In genomic region chr22:37012262-37012904, GRCh38 we compare ENCODE assay signal across 17 cellular contexts. TPM values are rescaled to one million over a fixed set of nuclear protein-coding genes. Genes with fewer than 3 reads are reported as not detected.
DNase-seq lines count a peak whose midpoint lies in the region; ATAC-seq and TF ChIP-seq lines count a peak whose summit lies in the region.
"Had no signal": no experiment of that assay in that cellular context is flagged by ENCODE, and none has a peak within 500 bp of the region (broad histone marks: within the 10 kb centered on the region; RNA-seq: fewer than 3 reads in every experiment).

No MANE protein-coding gene starts in this region.

- peaks cover 9% of the 10 kb centered on the region; the same call in 2 of the 3 replicates for H3K36me3 Mint-ChIP-seq in GM23338 (ENCODE audit: low read depth)
- H3K36me3 Mint-ChIP-seq: brain had no signal

- no peak overlapping the region for H3K4me3 ChIP-seq in adipocyte (ENCODE audit: low read length)
- no peak overlapping the region for H3K4me3 ChIP-seq in right lobe of liver
- no peak overlapping the region for H3K4me3 ChIP-seq in transverse colon
- H3K4me3 ChIP-seq in GM23338 = no peak overlapping the region
- H3K4me3 ChIP-seq: GM12878, tibial artery had no signal

- H4K20me1 ChIP-seq in GM23338 (replicated peaks; ENCODE audit: insufficient read depth) = no peaks in the 10 kb centered on the region; the same call in 1 of the 2 replicates

- no peak for TF ChIP-seq POLR2A in right lobe of liver (IDR thresholded peaks at IDR 0.05)
- peak; percentile 54 for TF ChIP-seq POLR2A in transverse colon (IDR thresholded peaks at IDR 0.05)

- no peak overlapping the region for H3K4me3 Mint-ChIP-seq in GM23338
- H3K4me3 Mint-ChIP-seq: brain had no signal

- no peaks in the 10 kb centered on the region for H3K9me2 ChIP-seq in GM23338 (ENCODE audit: insufficient read depth)

- no peak overlapping the region for H2AFZ ChIP-seq in GM23338

- peaks cover 48% of the 10 kb centered on the region for H3K4me1 ChIP-seq in adipocyte (ENCODE audit: control insufficient read depth, insufficient read depth, low read length)
- peaks cover 0 to 74% (median 32%) of the 10 kb centered on the region in 4 donors for H3K4me1 ChIP-seq in right lobe of liver
- peaks cover 21 to 59% (median 49%) of the 10 kb centered on the region in 4 donors for H3K4me1 ChIP-seq in transverse colon
- 0 out of 2 replicates have a peak, but pooled peaks cover 4% of the 10 kb centered on the region for H3K4me1 ChIP-seq in GM23338 (ENCODE audit: insufficient read depth)

- H3K9me3 ChIP-seq in adipocyte (ENCODE audit: control insufficient read depth, low read length) (no peaks in the 10 kb centered on the region), right lobe of liver (no peaks in the 10 kb centered on the region), transverse colon (no peaks in the 10 kb centered on the region)
- H3K9me3 ChIP-seq: tibial artery had no signal

- in situ Hi-C loops in transverse colon (cut with MboI; ENCODE audit: low pct_ligation_motif_present in 1 of 4, low pct_unique_long_range_greater_than_20kb in 1 of 4, low sequenced_read_pairs in 3 of 4) = no loop called here

- intact Hi-C loops in right lobe of liver (cut with DNase I) = no loop called here
- intact Hi-C loops in transverse colon (cut with DNase I; ENCODE audit: low total_unique reads) = no loop called here

- H3K79me2 ChIP-seq in GM23338 (replicated peaks; ENCODE audit: insufficient read depth) = no peaks in the 10 kb centered on the region; the same call in 1 of the 2 replicates

- H3K9ac ChIP-seq in adipocyte (ENCODE audit: low read length) = no peak overlapping the region

- ATAC-seq in right lobe of liver (peak; percentile 79 to 86 (median 82)), GM23338 (no peak), HG02571 (IDR thresholded peaks at IDR 0.05; ENCODE audit: unreplicated experiment) (no peak)
- ATAC-seq: GM12878 had no signal

- H3K27me3 ChIP-seq in adipocyte (replicated peaks; ENCODE audit: control insufficient read depth, insufficient read depth, low read length) = peaks cover 8% of the 10 kb centered on the region
- H3K27me3 ChIP-seq in right lobe of liver = no peaks in the 10 kb centered on the region
- no peaks in the 10 kb centered on the region for H3K27me3 ChIP-seq in transverse colon
- H3K27me3 ChIP-seq in GM23338 (ENCODE audit: insufficient read depth) = no peaks in the 10 kb centered on the region
- H3K27me3 ChIP-seq: tibial artery had no signal

- peak; percentile 41 for TF ChIP-seq EP300 in transverse colon (IDR thresholded peaks at IDR 0.05; ENCODE audit: low read depth)

- no peak overlapping the region for H3K4me2 ChIP-seq in GM23338

- DNase-seq in adipocyte (ENCODE audit: low read depth) (peak; percentile 8), globus pallidus (ENCODE audit: low spot score) (peak; percentile 59), right lobe of liver (peak; percentile 83 to 95 (median 95)), transverse colon (peak; percentile 90), SHP77 (lab: John Stamatoyannopoulos, UW) (no peak), foreskin melanocyte (no peak), GM23338 (ENCODE audit: low spot score) (no peak)
- DNase-seq: activated CD4-positive, alpha-beta T cell treated with anti-CD3 and anti-CD28 coated beads, Interleukin-2, amount 50 U/mL, for 48 hours; activated naive CD4-positive, alpha-beta T cell treated with anti-CD3 and anti-CD28 coated beads, Interleukin-2, amount 50 U/mL, for 16 hours; activated T-cell treated with anti-CD3 and anti-CD28 coated beads, Interleukin-2, amount 50 U/mL, for 1 hour; NCI-H1930; NCI-H524 treated with DMSO at 0.1 percent for 48 hours; stimulated activated CD4-positive, alpha-beta T cell treated with anti-CD3 and anti-CD28 coated beads, Interleukin-4, amount 100 ng/mL, for 24 hours; tibial artery had no signal

- H3K27ac ChIP-seq in right lobe of liver = peak overlapping the region; percentile 8 to 73 (median 72)
- peak overlapping the region; percentile 92 to 99 (median 99) for H3K27ac ChIP-seq in transverse colon
- no peak overlapping the region for H3K27ac ChIP-seq in GM23338 (ENCODE audit: low read depth)
- H3K27ac ChIP-seq: tibial artery had no signal

- no peaks in the 10 kb centered on the region for H3F3A ChIP-seq in GM23338 (replicated peaks; ENCODE audit: low read depth)

- 33% methylated on average over 7 of the region's 9 CpGs for WGBS in right lobe of liver (ENCODE audit: insufficient coverage, low coverage, low lambda C conversion rate, missing lambda C conversion rate)
- WGBS in transverse colon (ENCODE audit: low coverage in 1 of 2), 2 donors = 42% methylated on average over 9 of the region's 9 CpGs; no CpG with 5 or more reads in 1 of the 2 donors

- H3K36me3 ChIP-seq in adipocyte (ENCODE audit: control insufficient read depth, insufficient read depth, low read length, severe bottlenecking) (peaks cover 2% of the 10 kb centered on the region), right lobe of liver (peaks cover 0 to 9% (median 4%) of the 10 kb centered on the region in 4 donors), transverse colon (no peaks in the 10 kb centered on the region), GM23338 (ENCODE audit: insufficient read depth) (no peaks in the 10 kb centered on the region)

- H3K27me3 Mint-ChIP-seq in GM23338 (ENCODE audit: insufficient read depth, low read depth, poor library complexity) = peaks cover 14% of the 10 kb centered on the region

- peaks cover 5% of the 10 kb centered on the region; the same call in 2 of the 3 replicates for H3K4me1 Mint-ChIP-seq in GM23338

- H3K9me3 Mint-ChIP-seq in GM23338 = no peaks in the 10 kb centered on the region; the same call in 2 of the 3 replicates
- H3K9me3 Mint-ChIP-seq: brain had no signal

- TF ChIP-seq CTCF in right lobe of liver (IDR thresholded peaks at IDR 0.05) (peak in 1 of 4 donors; percentile 4), transverse colon (IDR thresholded peaks at IDR 0.05) (no peak), GM23338 (conservative IDR thresholded peaks at IDR 0.05; ENCODE audit: low read depth in 2 of 2) (no peak)

- no peak overlapping the region for H3K27ac Mint-ChIP-seq in GM23338

TF ChIP-seq in GM23338, 12 proteins besides CTCF, POLR2A, EP300 and RAD21:
- TF ChIP-seq NANOG (IDR thresholded peaks at IDR 0.05; ENCODE audit: borderline replicate concordance) = no peak
- TF ChIP-seq POLR2AphosphoS5 (IDR thresholded peaks at IDR 0.05; ENCODE audit: low read depth) = no peak
- no peak for TF ChIP-seq ETS1 (IDR thresholded peaks at IDR 0.05)
- no peak for TF ChIP-seq EZH2phosphoT487 (IDR thresholded peaks at IDR 0.05; ENCODE audit: unreplicated experiment)
- TF ChIP-seq, protein P1, sequence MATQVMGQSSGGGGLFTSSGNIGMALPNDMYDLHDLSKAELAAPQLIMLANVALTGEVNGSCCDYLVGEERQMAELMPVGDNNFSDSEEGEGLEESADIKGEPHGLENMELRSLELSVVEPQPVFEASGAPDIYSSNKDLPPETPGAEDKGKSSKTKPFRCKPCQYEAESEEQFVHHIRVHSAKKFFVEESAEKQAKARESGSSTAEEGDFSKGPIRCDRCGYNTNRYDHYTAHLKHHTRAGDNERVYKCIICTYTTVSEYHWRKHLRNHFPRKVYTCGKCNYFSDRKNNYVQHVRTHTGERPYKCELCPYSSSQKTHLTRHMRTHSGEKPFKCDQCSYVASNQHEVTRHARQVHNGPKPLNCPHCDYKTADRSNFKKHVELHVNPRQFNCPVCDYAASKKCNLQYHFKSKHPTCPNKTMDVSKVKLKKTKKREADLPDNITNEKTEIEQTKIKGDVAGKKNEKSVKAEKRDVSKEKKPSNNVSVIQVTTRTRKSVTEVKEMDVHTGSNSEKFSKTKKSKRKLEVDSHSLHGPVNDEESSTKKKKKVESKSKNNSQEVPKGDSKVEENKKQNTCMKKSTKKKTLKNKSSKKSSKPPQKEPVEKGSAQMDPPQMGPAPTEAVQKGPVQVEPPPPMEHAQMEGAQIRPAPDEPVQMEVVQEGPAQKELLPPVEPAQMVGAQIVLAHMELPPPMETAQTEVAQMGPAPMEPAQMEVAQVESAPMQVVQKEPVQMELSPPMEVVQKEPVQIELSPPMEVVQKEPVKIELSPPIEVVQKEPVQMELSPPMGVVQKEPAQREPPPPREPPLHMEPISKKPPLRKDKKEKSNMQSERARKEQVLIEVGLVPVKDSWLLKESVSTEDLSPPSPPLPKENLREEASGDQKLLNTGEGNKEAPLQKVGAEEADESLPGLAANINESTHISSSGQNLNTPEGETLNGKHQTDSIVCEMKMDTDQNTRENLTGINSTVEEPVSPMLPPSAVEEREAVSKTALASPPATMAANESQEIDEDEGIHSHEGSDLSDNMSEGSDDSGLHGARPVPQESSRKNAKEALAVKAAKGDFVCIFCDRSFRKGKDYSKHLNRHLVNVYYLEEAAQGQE (IDR thresholded peaks at IDR 0.05; ENCODE audit: unreplicated experiment) = no peak
- no peak for TF ChIP-seq ZNF331 (CRISPR knock-in tag; IDR thresholded peaks at IDR 0.05; ENCODE audit: low read depth)
- no peak for TF ChIP-seq STAT1 (IDR thresholded peaks at IDR 0.05; ENCODE audit: unreplicated experiment)
- TF ChIP-seq CREB1 (CRISPR knock-in tag; IDR thresholded peaks at IDR 0.05; ENCODE audit: low read depth) = no peak

RNA-seq across cellular contexts. Expression of gene TST, which starts 6.9 kb away (rescaled TPM):
- total RNA-seq in right lobe of liver (100 to 1,000 TPM; 223 to 355 (median 321) TPM), transverse colon (100 to 1,000 TPM; 246 to 719 (median 557) TPM)
- total RNA-seq in GM23338 (2014; rRNA removed; shearing (Covaris generic)) = 32.4 and 32.7 TPM in 2 replicates
- polyA plus RNA-seq in GM23338 (2016; fragmentation: Nextera tagmentation; extraction: Ambion mirVana) = 14.6 and 16.3 TPM in 2 replicates

RNA-seq across cellular contexts. Expression of gene MPST, which starts 7.2 kb away (rescaled TPM):
- total RNA-seq in right lobe of liver = 100 to 1,000 TPM; 153 to 301 (median 214) TPM
- total RNA-seq in transverse colon = 100 to 1,000 TPM; 407 to 964 (median 541) TPM
- 121 and 158 TPM in 2 replicates for total RNA-seq in GM23338 (2014; rRNA removed; shearing (Covaris generic))
- 85.5 and 86.2 TPM in 2 replicates for polyA plus RNA-seq in GM23338 (2016; fragmentation: Nextera tagmentation; extraction: Ambion mirVana)

RNA-seq across cellular contexts. Expression of gene KCTD17, which starts 39.2 kb away (rescaled TPM):
- total RNA-seq in right lobe of liver = 1 to 10 TPM; 2.0 to 9.7 (median 4.4) TPM
- total RNA-seq in transverse colon = 10 to 100 TPM; 11.2 to 61.3 (median 35.1) TPM
- 26.9 and 35.0 TPM in 2 replicates for total RNA-seq in GM23338 (2014; rRNA removed; shearing (Covaris generic))
- 21.2 and 25.1 TPM in 2 replicates for polyA plus RNA-seq in GM23338 (2016; fragmentation: Nextera tagmentation; extraction: Ambion mirVana)

Comparison
In these comparisons a context has a peak if more than half of its experiments do, and no peak if none do; other contexts are left out.
1. DNase-seq: peak in adipocyte (single experiment), globus pallidus (single experiment), right lobe of liver (3 of 3) and transverse colon (single experiment); none in SHP77 (0 of 2), foreskin melanocyte (single experiment) and GM23338 (single experiment).
2. ATAC-seq: peak in right lobe of liver (4 of 4); none in GM23338 (single experiment) and HG02571 (single experiment).